Comparison of ENCODE assay signal across 8 cellular contexts in the genomic region with DNA sequence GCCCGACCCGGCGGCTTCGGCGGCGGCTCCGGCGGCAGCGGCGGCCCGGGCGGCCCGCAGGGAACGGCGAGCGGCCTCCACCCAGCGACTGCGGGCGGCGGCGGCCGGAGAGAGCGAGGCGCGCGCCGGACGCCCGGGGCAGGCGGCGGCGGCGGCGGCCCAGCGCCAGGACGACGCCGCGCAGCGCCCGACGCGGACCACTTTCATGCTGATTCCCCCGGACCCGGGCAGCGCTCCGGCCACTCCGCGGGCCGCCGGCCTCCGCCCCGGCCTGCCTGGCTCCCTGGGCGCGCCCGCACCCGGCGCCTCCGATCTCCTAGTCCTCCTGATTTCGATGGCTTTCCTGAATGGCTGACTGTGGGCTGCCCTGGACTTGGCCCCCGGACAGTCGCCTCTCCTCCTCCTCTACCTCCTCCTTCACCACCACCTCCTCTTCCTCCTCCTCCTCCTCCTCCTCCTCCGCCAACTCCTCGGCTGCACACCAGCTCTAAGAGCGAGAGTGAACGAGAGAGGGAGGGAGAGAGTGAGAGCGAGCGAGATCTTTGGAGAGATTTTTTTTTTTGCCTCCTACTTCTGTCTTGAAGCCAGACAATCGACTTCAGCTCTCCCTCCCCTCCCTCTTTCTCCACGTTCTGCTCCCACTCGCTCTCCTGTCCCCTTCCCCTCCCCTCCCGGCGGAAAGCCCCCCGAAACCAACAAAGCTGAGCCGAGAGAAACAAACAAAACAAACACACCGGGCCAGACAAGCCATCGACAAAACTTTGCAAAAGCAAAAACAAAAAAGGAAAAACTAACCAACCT. TPM values are rescaled to one million over a fixed set of nuclear protein-coding genes. Genes with fewer than 3 reads are reported as not detected.
DNase-seq lines count a peak whose midpoint lies in the region; ATAC-seq and TF ChIP-seq lines count a peak whose summit lies in the region.

No MANE protein-coding gene starts in this region.

- H3K27me3 ChIP-seq in upper lobe of left lung: peaks cover 0 to 8% (median 4%) of the 10 kb centered on the region in 4 donors

- H3K4me3 ChIP-seq in lower leg skin (ENCODE audit: low read depth, poor library complexity, severe bottlenecking) (peak overlapping the region; percentile 66), upper lobe of left lung (peak overlapping the region; percentile 62 to 78 (median 66))

- H3K4me3 Mint-ChIP-seq in MCF 10A (ENCODE audit: unreplicated experiment): peak overlapping the region; percentile 84

- peak overlapping the region; percentile 89 to 94 (median 94) for H3K27ac ChIP-seq in upper lobe of left lung

- H3K4me1 Mint-ChIP-seq in MCF 10A (ENCODE audit: insufficient read depth, unreplicated experiment): peaks cover 23% of the 10 kb centered on the region

- DNase-seq in G401 (ENCODE audit: low spot score): peak; percentile 55
- peak; percentile 42 for DNase-seq in HuH-7 (ENCODE audit: low spot score)
- DNase-seq in MCF 10A (ENCODE audit: unreplicated experiment): peak; percentile 70
- peak; percentile 16 to 87 for DNase-seq in lower leg skin (ENCODE audit: low spot score in 2 of 2)
- peak in 1 of 2 donors; percentile 90 for DNase-seq in upper lobe of left lung
- no peak for DNase-seq in stimulated activated CD8-positive, alpha-beta memory T cell treated with anti-CD3 and anti-CD28 coated beads, Interleukin-4, amount 100 ng/mL, for 48 hours
- DNase-seq in activated naive CD4-positive, alpha-beta T cell treated with anti-CD3 and anti-CD28 coated beads, Interleukin-2, amount 50 U/mL, for 16 hours: no peak

- 0 to 2% methylated on average over 24 to 34 of the region's 77 CpGs for WGBS in lower leg skin, 2 donors
- 1 to 4% methylated on average over 44 to 48 of the region's 77 CpGs for WGBS in upper lobe of left lung, 2 donors

- POLR2A ChIA-PET in MCF 10A (lab: Yijun Ruan, JAX): interaction anchor here (0.5 to 7.6 kb wide), 11 partner anchors 8 to 1732 kb away, joined by 3 to 156 read pairs (median 3); no protein-coding TSS in a partner anchor

- H3K27me3 Mint-ChIP-seq in MCF 10A (ENCODE audit: insufficient read depth, unreplicated experiment): no peaks in the 10 kb centered on the region

- TF ChIP-seq POLR2A in lower leg skin (IDR thresholded peaks at IDR 0.05) (no peak), upper lobe of left lung (IDR thresholded peaks at IDR 0.05) (no peak)

- TF ChIP-seq CTCF in MCF 10A (IDR thresholded peaks at IDR 0.05; ENCODE audit: unreplicated experiment): no peak
- no peak for TF ChIP-seq CTCF in lower leg skin (IDR thresholded peaks at IDR 0.05)
- no peak for TF ChIP-seq CTCF in upper lobe of left lung (IDR thresholded peaks at IDR 0.05)

- peak in 1 of 2 donors; percentile 7 for ATAC-seq in upper lobe of left lung (ENCODE audit: low FRiP score in 2 of 2)
- ATAC-seq in GM19328 (IDR thresholded peaks at IDR 0.05; ENCODE audit: unreplicated experiment): no peak

- in situ Hi-C loops in G401 (cut with HindIII; ENCODE audit: low sequenced_read_pairs): no loop called here

- no TSS peak for BruUV-seq in MCF 10A (replicated peaks; lab: Mats Ljungman, UMichigan)

- TF ChIP-seq EP300 in upper lobe of left lung (IDR thresholded peaks at IDR 0.05): no peak

- peaks cover 13% of the 10 kb centered on the region for H3K36me3 Mint-ChIP-seq in MCF 10A (ENCODE audit: insufficient read depth, unreplicated experiment)

- peaks cover 8 to 36% (median 17%) of the 10 kb centered on the region in 4 donors for H3K4me1 ChIP-seq in upper lobe of left lung

- H3K27ac Mint-ChIP-seq in MCF 10A (ENCODE audit: low read depth, unreplicated experiment): peak overlapping the region; percentile 98

- H3K36me3 ChIP-seq in upper lobe of left lung: peaks cover 0 to 23% (median 0%) of the 10 kb centered on the region in 4 donors

- H3K9me3 ChIP-seq in upper lobe of left lung: no peaks in the 10 kb centered on the region

- CTCF ChIA-PET in MCF 10A (lab: Yijun Ruan, JAX): interaction anchor here (0.6 to 1.0 kb wide), 6 partner anchors 9 to 1704 kb away, joined by 3 to 6 read pairs (median 4); no protein-coding TSS in a partner anchor

- intact Hi-C loops in MCF 10A (cut with micrococcal nuclease): loop anchor here (1.0 kb wide), 1 partner anchor 9 kb away; no protein-coding TSS in a partner anchor
- intact Hi-C loops in lower leg skin (cut with DNase I; ENCODE audit: low total_unique reads): no loop called here

- no peaks in the 10 kb centered on the region for H3K9me3 Mint-ChIP-seq in MCF 10A (ENCODE audit: unreplicated experiment)

RNA-seq across cellular contexts. Expression of a gene that starts 0.8 kb away (rescaled TPM):
- total RNA-seq in G401 (2014; rRNA removed; shearing (Covaris generic)): 2.3 and 3.6 TPM in 2 replicates
- 9.6 and 10.9 TPM in 2 replicates for total RNA-seq in MCF 10A (2022)
- total RNA-seq in lower leg skin: 10 to 100 TPM in 1 of 4 donors, 1 to 10 TPM in 3; 3.9 to 14.0 (median 6.5) TPM
- total RNA-seq in upper lobe of left lung: 10 to 100 TPM; 10.8 to 64.7 (median 30.1) TPM

Comparison
In these comparisons a context has a peak if more than half of its experiments do, and no peak if none do; other contexts are left out.
1. DNase-seq: peak in G401 (single experiment), HuH-7 (single experiment), MCF 10A (single experiment) and lower leg skin (2 of 2); none in stimulated activated CD8-positive, alpha-beta memory T cell treated with anti-CD3 and anti-CD28 coated beads, Interleukin-4, amount 100 ng/mL, for 48 hours (single experiment) and activated naive CD4-positive, alpha-beta T cell treated with anti-CD3 and anti-CD28 coated beads, Interleukin-2, amount 50 U/mL, for 16 hours (single experiment).